8 cellular contexts compared by ENCODE assay signal in the genomic region with DNA sequence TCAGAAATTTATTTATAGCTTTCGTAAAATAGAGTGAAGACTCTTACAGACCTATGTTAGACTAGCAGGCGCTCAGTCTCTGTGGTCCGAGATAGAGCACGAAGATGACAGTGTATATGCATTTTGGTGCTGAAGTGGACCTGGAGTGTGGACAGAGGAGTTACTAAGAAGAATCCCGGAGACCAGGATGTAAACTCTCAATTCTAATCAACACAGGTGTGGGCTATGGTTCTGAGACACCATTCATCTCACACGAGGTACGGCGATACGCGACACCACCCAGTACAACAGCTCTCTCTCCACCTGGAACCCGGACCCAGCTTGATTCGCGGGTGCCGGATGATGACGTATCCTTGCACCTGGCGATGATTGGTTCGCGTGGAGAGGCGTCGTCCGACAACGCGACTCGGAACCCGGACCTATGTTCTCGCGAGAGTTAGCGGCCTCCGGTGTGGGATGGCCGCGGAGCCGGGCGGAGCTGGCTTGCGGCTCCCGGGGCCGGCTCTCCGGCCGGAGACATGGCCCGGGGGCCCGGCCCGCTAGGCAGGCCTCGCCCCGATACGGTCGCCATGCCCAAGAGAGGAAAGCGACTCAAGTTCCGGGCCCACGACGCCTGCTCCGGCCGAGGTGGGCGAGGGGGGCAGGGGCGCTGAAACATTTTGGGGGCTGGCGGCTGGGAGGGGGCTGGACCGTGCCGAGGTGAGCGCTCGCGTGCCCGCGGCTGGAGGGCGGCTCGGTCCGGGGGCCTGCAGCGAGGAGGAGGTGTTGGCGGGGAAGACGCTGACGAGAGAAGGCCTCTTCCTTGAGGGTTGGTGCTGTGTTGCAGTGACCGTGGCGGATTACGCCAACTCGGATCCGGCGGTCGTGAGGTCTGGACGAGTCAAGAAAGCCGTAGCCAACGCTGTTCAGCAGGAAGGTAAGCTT. TPM values are rescaled to one million over a fixed set of nuclear protein-coding genes. Genes with fewer than 3 reads are reported as not detected.
DNase-seq lines count a peak whose midpoint lies in the region; ATAC-seq and TF ChIP-seq lines count a peak whose summit lies in the region.

A gene with protein sequence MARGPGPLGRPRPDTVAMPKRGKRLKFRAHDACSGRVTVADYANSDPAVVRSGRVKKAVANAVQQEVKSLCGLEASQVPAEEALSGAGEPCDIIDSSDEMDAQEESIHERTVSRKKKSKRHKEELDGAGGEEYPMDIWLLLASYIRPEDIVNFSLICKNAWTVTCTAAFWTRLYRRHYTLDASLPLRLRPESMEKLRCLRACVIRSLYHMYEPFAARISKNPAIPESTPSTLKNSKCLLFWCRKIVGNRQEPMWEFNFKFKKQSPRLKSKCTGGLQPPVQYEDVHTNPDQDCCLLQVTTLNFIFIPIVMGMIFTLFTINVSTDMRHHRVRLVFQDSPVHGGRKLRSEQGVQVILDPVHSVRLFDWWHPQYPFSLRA (plus strand): TSS at position 427 of the 924 bp plus-strand sequence. CDS start 92 bp downstream, at position 519.

- H3K36me3 Mint-ChIP-seq in CD8-positive, alpha-beta memory T cell, result peaks cover 0 to 39% (median 9%) of the 10 kb centered on the region in 3 donors
- H3K36me3 Mint-ChIP-seq in effector memory CD8-positive, alpha-beta T cell (ENCODE audit: insufficient read depth), result peaks cover 53% of the 10 kb centered on the region

- H3K27me3 Mint-ChIP-seq in CD8-positive, alpha-beta memory T cell, result no peaks in the 10 kb centered on the region
- H3K27me3 Mint-ChIP-seq in effector memory CD8-positive, alpha-beta T cell, result no peaks in the 10 kb centered on the region

- ATAC-seq in effector memory CD8-positive, alpha-beta T cell (replicated peaks), result peak; percentile 91

- CTCF ChIA-PET in CD8-positive, alpha-beta memory T cell (lab: Charles Lee), result interaction anchor here (1.1 to 2.0 kb wide), 5 partner anchors 8 to 80 kb away, joined by 3 to 8 read pairs (median 5); partner anchors contain the start of gene KLHL12

- peak within 1 kb of the TSS; percentile 90 for H3K27ac ChIP-seq in CD8-positive, alpha-beta memory T cell (ENCODE audit: low read depth, low read length)

- POLR2A ChIA-PET in CD8-positive, alpha-beta memory T cell (lab: Charles Lee), result interaction anchor here (0.6 to 2.1 kb wide), 9 partner anchors 18 to 313 kb away, joined by 3 to 10 read pairs (median 4); partner anchors contain the start of genes CYB5R1, KLHL12 and RABIF

- no peak for TF ChIP-seq CTCF in GM20000 (IDR thresholded peaks at IDR 0.05; ENCODE audit: extremely low read depth, missing control alignments)

- no peaks in the 10 kb centered on the region for H3K9me3 ChIP-seq in CD8-positive, alpha-beta memory T cell (ENCODE audit: low read length)

- H3K36me3 ChIP-seq in CD8-positive, alpha-beta memory T cell (ENCODE audit: insufficient read depth, low read length), result peaks cover 10% of the 10 kb centered on the region

- peak within 1 kb of the TSS; percentile 96 for H3K4me3 ChIP-seq in CD8-positive, alpha-beta memory T cell (ENCODE audit: low read length)

- peak within 1 kb of the TSS; percentile 91 to 99 (median 96) for H3K4me3 Mint-ChIP-seq in CD8-positive, alpha-beta memory T cell
- peak within 1 kb of the TSS; percentile 88 to 95 for H3K4me3 Mint-ChIP-seq in effector memory CD8-positive, alpha-beta T cell

- DNase-seq in CD8-positive, alpha-beta memory T cell, result peak; percentile 89 to 97 (median 92)
- DNase-seq in GM20000 (ENCODE audit: low spot score) (peak; percentile 93), HT1080 (ENCODE audit: low read depth) (peak; percentile 93), NOMO-1 treated with DMSO at 0.1 percent for 48 hours (lab: John Stamatoyannopoulos, UW; ENCODE audit: unreplicated experiment) (peak; percentile 89), medulla oblongata (ENCODE audit: extremely low spot score) (peak; percentile 98)
- peak; percentile 86 to 92 for DNase-seq in activated CD8-positive, alpha-beta memory T cell treated with anti-CD3 and anti-CD28 coated beads for 4 hours (ENCODE audit: low read depth in 2 of 2)
- DNase-seq in effector memory CD8-positive, alpha-beta T cell, result peak; percentile 89 to 93 (median 91)
- peak; percentile 92 for DNase-seq in stimulated activated CD8-positive, alpha-beta memory T cell treated with anti-CD3 and anti-CD28 coated beads, Interleukin-12 subunit alpha, Interleukin-12 subunit beta, amount 100 ng/mL, for 1 hour (ENCODE audit: low read depth)

- no peaks in the 10 kb centered on the region for H3K27me3 ChIP-seq in CD8-positive, alpha-beta memory T cell (ENCODE audit: insufficient read depth, low read length, poor library complexity, severe bottlenecking)

- H3K4me1 Mint-ChIP-seq in CD8-positive, alpha-beta memory T cell, result peaks cover 29 to 46% (median 45%) of the 10 kb centered on the region in 3 donors
- peaks cover 24 to 35% of the 10 kb centered on the region in 2 donors for H3K4me1 Mint-ChIP-seq in effector memory CD8-positive, alpha-beta T cell (ENCODE audit: low read depth in 2 of 2)

- H3K27ac Mint-ChIP-seq in CD8-positive, alpha-beta memory T cell, result peak within 1 kb of the TSS; percentile 96 to 99 (median 98)
- peak within 1 kb of the TSS; percentile 96 to 98 for H3K27ac Mint-ChIP-seq in effector memory CD8-positive, alpha-beta T cell

- peaks cover 0 to 4% (median 0%) of the 10 kb centered on the region in 5 donors for H3K9me3 Mint-ChIP-seq in CD8-positive, alpha-beta memory T cell
- no peaks in the 10 kb centered on the region for H3K9me3 Mint-ChIP-seq in effector memory CD8-positive, alpha-beta T cell

- peaks cover 17% of the 10 kb centered on the region for H3K4me1 ChIP-seq in CD8-positive, alpha-beta memory T cell (ENCODE audit: insufficient read depth, low read length)

RNA-seq across cellular contexts. Expression of the gene that starts here (rescaled TPM):
- total RNA-seq in CD8-positive, alpha-beta memory T cell, result 10 to 100 TPM; 76.9 to 77.2 TPM
- polyA plus RNA-seq in CD8-positive, alpha-beta memory T cell, result 55.4 TPM
- 64.0 and 75.3 TPM in 2 replicates for total RNA-seq in HT1080 (2014; rRNA removed; shearing (Covaris generic))
- 46.8 and 53.2 TPM in 2 replicates for polyA plus RNA-seq in HT1080 (2015; cell fraction: cytosol; rRNA removed)
- polyA plus RNA-seq in HT1080 (2015; cell fraction: nucleus; rRNA removed), result 49.2 and 55.7 TPM in 2 replicates

Comparison
In these comparisons a context has a peak if more than half of its experiments do, and no peak if none do; other contexts are left out.
1. Peak in every context shown above with its lines: DNase-seq, ATAC-seq, H3K4me3 ChIP-seq and H3K27ac ChIP-seq.